21 cellular contexts compared by ENCODE assay signal in genomic region chr5:98076501-98076900, GRCh38.
DNase-seq lines count a peak whose midpoint lies in the region; ATAC-seq and TF ChIP-seq lines count a peak whose summit lies in the region.
"Had no signal": no experiment of that assay in that cellular context is flagged by ENCODE, and none has a peak within 500 bp of the region (broad histone marks: within the 10 kb centered on the region; RNA-seq: fewer than 3 reads in every experiment).

No MANE protein-coding gene starts in this region.

- no peaks in the 10 kb centered on the region for H3K27me3 Mint-ChIP-seq in central memory CD8-positive, alpha-beta T cell
- H3K27me3 Mint-ChIP-seq in activated CD8-positive, alpha-beta T cell treated with anti-CD3 and anti-CD28 coated beads for 36 hours = no peaks in the 10 kb centered on the region

- H3K4me3 ChIP-seq in A673 (ENCODE audit: low read depth, low read length, poor library complexity, severe bottlenecking) (no peak overlapping the region), MM.1S (ENCODE audit: low read length) (no peak overlapping the region)
- H3K4me3 ChIP-seq: GM12878, HAP-1 had no signal

- no peak overlapping the region for H3K9ac ChIP-seq in MM.1S (ENCODE audit: low read length)

- H3K4me1 Mint-ChIP-seq in central memory CD8-positive, alpha-beta T cell = no peaks in the 10 kb centered on the region
- H3K4me1 Mint-ChIP-seq in activated CD8-positive, alpha-beta T cell treated with anti-CD3 and anti-CD28 coated beads for 36 hours (ENCODE audit: low read depth) = no peaks in the 10 kb centered on the region
- H3K4me1 Mint-ChIP-seq: CD4-positive, alpha-beta memory T cell had no signal

- H3K79me2 ChIP-seq in MM.1S (ENCODE audit: low read length) = no peaks in the 10 kb centered on the region

- no peak for ATAC-seq in central memory CD8-positive, alpha-beta T cell (replicated peaks; ENCODE audit: extremely low read depth, poor library complexity, severe bottlenecking)
- no peak for ATAC-seq in activated CD8-positive, alpha-beta T cell treated with anti-CD3 and anti-CD28 coated beads for 36 hours
- ATAC-seq: GM12878 had no signal

- H3K9me3 ChIP-seq in A673 (ENCODE audit: low read depth, low read length, poor library complexity, severe bottlenecking) = no peaks in the 10 kb centered on the region
- H3K9me3 ChIP-seq in MM.1S (replicated peaks; ENCODE audit: insufficient read depth, low read length) = no peaks in the 10 kb centered on the region
- H3K9me3 ChIP-seq: HAP-1 had no signal

- peaks cover 8% of the 10 kb centered on the region for H3K9me3 Mint-ChIP-seq in central memory CD8-positive, alpha-beta T cell
- H3K9me3 Mint-ChIP-seq in activated CD8-positive, alpha-beta T cell treated with anti-CD3 and anti-CD28 coated beads for 36 hours = no peaks in the 10 kb centered on the region
- H3K9me3 Mint-ChIP-seq: HFFc6 had no signal

- no peaks in the 10 kb centered on the region for H3K9me2 ChIP-seq in MM.1S (replicated peaks; ENCODE audit: insufficient read depth, low read length)

- no peak overlapping the region for H3K4me2 ChIP-seq in MM.1S (ENCODE audit: low read depth, low read length)

- no peaks in the 10 kb centered on the region for H3K36me3 Mint-ChIP-seq in central memory CD8-positive, alpha-beta T cell (ENCODE audit: insufficient read depth)
- no peaks in the 10 kb centered on the region for H3K36me3 Mint-ChIP-seq in activated CD8-positive, alpha-beta T cell treated with anti-CD3 and anti-CD28 coated beads for 36 hours (ENCODE audit: low read depth)
- H3K36me3 Mint-ChIP-seq: CD4-positive, alpha-beta memory T cell had no signal

- no peak overlapping the region for H3K4me3 Mint-ChIP-seq in central memory CD8-positive, alpha-beta T cell
- H3K4me3 Mint-ChIP-seq in activated CD8-positive, alpha-beta T cell treated with anti-CD3 and anti-CD28 coated beads for 36 hours = no peak overlapping the region
- H3K4me3 Mint-ChIP-seq: HFFc6 had no signal

- no peak for TF ChIP-seq CTCF in A673 (conservative IDR thresholded peaks at IDR 0.05; ENCODE audit: low read depth, low read length)
- no peak for TF ChIP-seq CTCF in GM13977 (IDR thresholded peaks at IDR 0.05; ENCODE audit: extremely low read depth, insufficient read depth, missing control alignments)
- no peak for TF ChIP-seq CTCF in activated CD8-positive, alpha-beta T cell treated with anti-CD3 and anti-CD28 coated beads for 36 hours (IDR thresholded peaks at IDR 0.05)
- no peak for TF ChIP-seq CTCF in MM.1S (IDR thresholded peaks at IDR 0.05; ENCODE audit: low read length)

- peak; percentile 12 for DNase-seq in A673 (ENCODE audit: low spot score)
- DNase-seq in NCI-H524 (lab: John Stamatoyannopoulos, UW) = peak; percentile 69 to 77
- DNase-seq in NCI-H82 treated with DMSO at 0.1 percent for 48 hours (lab: John Stamatoyannopoulos, UW; ENCODE audit: unreplicated experiment) = peak; percentile 15
- DNase-seq in central memory CD8-positive, alpha-beta T cell (ENCODE audit: low spot score in 2 of 2) = no peak
- DNase-seq in GM13977 (ENCODE audit: low spot score) = no peak
- DNase-seq in DMS 273 treated with DMSO at 0.1 percent for 48 hours (lab: John Stamatoyannopoulos, UW) = no peak
- DNase-seq in activated CD8-positive, alpha-beta T cell treated with anti-CD3 and anti-CD28 coated beads for 36 hours = no peak
- no peak for DNase-seq in MM.1S
- DNase-seq: ACHN; C1 segment of cervical spinal cord; Calu3; CD4-positive, alpha-beta memory T cell; COR-L47; DMS79; EL; GDM1; GOT3; HFFc6 had no signal

- POLR2A ChIA-PET in A673 (lab: Charles Lee; ENCODE audit: low non-redundant PET) = no interaction called here
- POLR2A ChIA-PET in activated CD8-positive, alpha-beta T cell treated with anti-CD3 and anti-CD28 coated beads for 36 hours (lab: Charles Lee) = no interaction called here

- no peak overlapping the region for H2AFZ ChIP-seq in MM.1S (ENCODE audit: low read length)

- no TSS peak for BruUV-seq in A673 (replicated peaks; lab: Mats Ljungman, UMichigan)

- H3K27me3 ChIP-seq in A673 (replicated peaks; ENCODE audit: insufficient read depth, low read depth, low read length, poor library complexity) = peaks cover 2% of the 10 kb centered on the region
- no peaks in the 10 kb centered on the region for H3K27me3 ChIP-seq in MM.1S (replicated peaks; ENCODE audit: insufficient read depth, low read length)

- intact Hi-C loops in A673 (cut with micrococcal nuclease; ENCODE audit: unreplicated experiment) = no loop called here
- intact Hi-C loops in activated CD8-positive, alpha-beta T cell treated with anti-CD3 and anti-CD28 coated beads for 36 hours (cut with micrococcal nuclease) = no loop called here

- H3K36me3 ChIP-seq in A673 (ENCODE audit: insufficient read depth, low read length, poor library complexity, severe bottlenecking) (no peaks in the 10 kb centered on the region), MM.1S (replicated peaks; ENCODE audit: insufficient read depth, low read length) (no peaks in the 10 kb centered on the region)
- H3K36me3 ChIP-seq: HAP-1 had no signal

- H3K4me1 ChIP-seq in A673 (ENCODE audit: insufficient read depth, low read length, poor library complexity, severe bottlenecking) (no peaks in the 10 kb centered on the region), MM.1S (ENCODE audit: low read length) (no peaks in the 10 kb centered on the region)
- H3K4me1 ChIP-seq: HAP-1 had no signal

- CTCF ChIA-PET in A673 (lab: Charles Lee) = no interaction called here
- CTCF ChIA-PET in activated CD8-positive, alpha-beta T cell treated with anti-CD3 and anti-CD28 coated beads for 36 hours (lab: Charles Lee) = no interaction called here

- in situ Hi-C loops in GM13977 (cut with MboI; ENCODE audit: low pct_unique_long_range_greater_than_20kb, low sequenced_read_pairs, unreplicated experiment) = no loop called here

- H4K20me1 ChIP-seq in MM.1S (ENCODE audit: insufficient read depth, low read length) = no peaks in the 10 kb centered on the region

- H3K27ac ChIP-seq in A673 (ENCODE audit: low read depth, low read length, poor library complexity, severe bottlenecking) = no peak overlapping the region
- no peak overlapping the region for H3K27ac ChIP-seq in MM.1S (ENCODE audit: low read length)
- H3K27ac ChIP-seq: 22Rv1 had no signal

- peak overlapping the region; percentile 27 for H3K27ac Mint-ChIP-seq in central memory CD8-positive, alpha-beta T cell (ENCODE audit: low read depth)
- no peak overlapping the region for H3K27ac Mint-ChIP-seq in activated CD8-positive, alpha-beta T cell treated with anti-CD3 and anti-CD28 coated beads for 36 hours
- H3K27ac Mint-ChIP-seq: HFFc6 had no signal

- H3F3A ChIP-seq in MM.1S (ENCODE audit: insufficient read depth, low read length) = no peaks in the 10 kb centered on the region

Comparison
In these comparisons a context has a peak if more than half of its experiments do, and no peak if none do; other contexts are left out.
1. DNase-seq: peak in A673 (single experiment), NCI-H524 (2 of 2) and NCI-H82 treated with DMSO at 0.1 percent for 48 hours (single experiment); none in central memory CD8-positive, alpha-beta T cell (0 of 2), GM13977 (single experiment), DMS 273 treated with DMSO at 0.1 percent for 48 hours (single experiment), activated CD8-positive, alpha-beta T cell treated with anti-CD3 and anti-CD28 coated beads for 36 hours (single experiment) and MM.1S (single experiment).